ENCODE assay signal across 1 cellular context in genomic region chrX:17579021-17579420, GRCh38.
TF ChIP-seq lines count a peak whose summit lies in the region.

No MANE protein-coding gene starts in this region.

TF ChIP-seq in IMR-90, 13 proteins besides CTCF, POLR2A, EP300 and RAD21 (continued from another document):
- no peak for TF ChIP-seq CHD1 (IDR thresholded peaks at IDR 0.05; ENCODE audit: low read depth, low read length)
- TF ChIP-seq RCOR1 (IDR thresholded peaks at IDR 0.05; ENCODE audit: insufficient replicate concordance, low read length): no peak
- TF ChIP-seq CEBPB (IDR thresholded peaks at IDR 0.05; ENCODE audit: low read depth, low read length): no peak
- no peak for TF ChIP-seq ELK1 (IDR thresholded peaks at IDR 0.05; ENCODE audit: borderline replicate concordance, low read depth, low read length)
- TF ChIP-seq FOS (IDR thresholded peaks at IDR 0.05; ENCODE audit: low read depth, low read length): no peak
- TF ChIP-seq MAZ (IDR thresholded peaks at IDR 0.05; ENCODE audit: borderline replicate concordance, low read depth, low read length): no peak
- TF ChIP-seq RFX5 (IDR thresholded peaks at IDR 0.05; ENCODE audit: low read depth, low read length): no peak
- TF ChIP-seq NFE2L2 (IDR thresholded peaks at IDR 0.05; ENCODE audit: low read depth, low read length): no peak
